ENCODE assay signal across 8 cellular contexts in the genomic region with DNA sequence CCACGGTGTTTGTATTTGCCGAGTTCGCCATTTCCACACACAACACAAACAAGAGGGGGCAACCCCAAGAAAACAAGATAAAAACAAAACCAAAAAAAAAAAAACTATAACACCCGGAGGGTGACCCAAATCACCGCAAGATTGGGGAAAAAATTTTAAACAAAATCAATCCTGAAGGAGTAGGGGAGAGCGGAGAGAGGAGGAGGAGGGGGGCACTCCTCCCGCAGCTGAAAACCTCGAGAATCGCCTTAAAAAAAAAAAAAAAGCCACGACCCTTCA. TPM values are rescaled to one million over a fixed set of nuclear protein-coding genes. Genes with fewer than 3 reads are reported as not detected.
DNase-seq lines count a peak whose midpoint lies in the region; ATAC-seq, FAIRE-seq and TF ChIP-seq lines count a peak whose summit lies in the region.

No MANE protein-coding gene starts in this region.

- no peak for FAIRE-seq in GM12891 (lab: Jason Lieb, UNC)

- peak overlapping the region in 9 of 11 experiments; percentile 21 to 56 (median 41); a peak in 10 of 22 replicates for H3K4me2 ChIP-seq in BLaER1 treated with 17β-estradiol and CSF1 and Interleukin-3, amounts not matched to agents 10 nM and 100 nM

- H4K20me1 ChIP-seq in BLaER1 treated with 17β-estradiol and CSF1 and Interleukin-3, amounts not matched to agents 10 nM and 100 nM: peaks cover 0 to 16% (median 0%) of the 10 kb centered on the region in 11 experiments; a peak in 1 of 22 replicates

- peak overlapping the region; percentile 93 to 100 (median 97) for H3K9ac ChIP-seq in BLaER1 treated with 17β-estradiol and CSF1 and Interleukin-3, amounts not matched to agents 10 nM and 100 nM
- peak overlapping the region; percentile 89 to 93 for H3K9ac ChIP-seq in colonic mucosa (ENCODE audit: low read depth in 2 of 2, low read length in 2 of 2)

- H3K36me3 ChIP-seq in BLaER1 treated with 17β-estradiol and CSF1 and Interleukin-3, amounts not matched to agents 10 nM and 100 nM: peaks cover 9 to 20% (median 15%) of the 10 kb centered on the region in 11 experiments
- H3K36me3 ChIP-seq in colonic mucosa: no peaks in the 10 kb centered on the region

- no peak for ATAC-seq in natural killer cell

- peak overlapping the region; percentile 99 to 100 for H3K27ac Mint-ChIP-seq in natural killer cell

- H3K36me3 Mint-ChIP-seq in natural killer cell: peaks cover 7% of the 10 kb centered on the region

- peaks cover 24 to 41% (median 33%) of the 10 kb centered on the region in 10 experiments for H3K4me1 ChIP-seq in BLaER1 treated with 17β-estradiol and CSF1 and Interleukin-3, amounts not matched to agents 10 nM and 100 nM
- H3K4me1 ChIP-seq in colonic mucosa: no peaks in the 10 kb centered on the region

- H3K4me1 Mint-ChIP-seq in natural killer cell: peaks cover 32 to 42% of the 10 kb centered on the region in 2 donors

- no peaks in the 10 kb centered on the region for H3K27me3 ChIP-seq in BLaER1 treated with 17β-estradiol and CSF1 and Interleukin-3, amounts not matched to agents 10 nM and 100 nM
- H3K27me3 ChIP-seq in colonic mucosa: no peaks in the 10 kb centered on the region

- peak overlapping the region; percentile 98 for H3K4me3 Mint-ChIP-seq in natural killer cell

- H3K9me3 ChIP-seq in BLaER1 treated with 17β-estradiol and CSF1 and Interleukin-3, amounts not matched to agents 10 nM and 100 nM (replicated peaks in 1 of 11): peaks cover 0 to 8% (median 0%) of the 10 kb centered on the region in 11 experiments; a peak in 6 of 22 replicates
- no peaks in the 10 kb centered on the region for H3K9me3 ChIP-seq in colonic mucosa

- no peak for DNase-seq in NB4 (ENCODE audit: low read depth)
- no peak for DNase-seq in colonic mucosa
- no peak for DNase-seq in natural killer cell
- no peak for DNase-seq in GM12891 (ENCODE audit: insufficient read length, low spot score)
- no peak for DNase-seq in ureter (ENCODE audit: low spot score)
- DNase-seq in stimulated activated CD4-positive, alpha-beta T cell treated with anti-CD3 and anti-CD28 coated beads, Interleukin-4, amount 100 ng/mL, for 4 hours: no peak
- DNase-seq in COLO668 (lab: John Stamatoyannopoulos, UW; ENCODE audit: unreplicated experiment): no peak

- H3K9me3 Mint-ChIP-seq in natural killer cell: no peaks in the 10 kb centered on the region

- H3K27me3 Mint-ChIP-seq in natural killer cell (ENCODE audit: low read depth in 2 of 2): peaks cover 0 to 3% of the 10 kb centered on the region in 2 donors

- intact Hi-C loops in colonic mucosa (cut with DNase I) (no loop called here), natural killer cell (cut with micrococcal nuclease) (loop anchor here (1.0 kb wide), 1 partner anchor 289 kb away; no protein-coding TSS in a partner anchor)

- peak overlapping the region; percentile 70 to 89 (median 78) for H3K4me3 ChIP-seq in BLaER1 treated with 17β-estradiol and CSF1 and Interleukin-3, amounts not matched to agents 10 nM and 100 nM
- H3K4me3 ChIP-seq in NB4 (ENCODE audit: low read depth, low read length) (peak overlapping the region; percentile 82), colonic mucosa (peak overlapping the region; percentile 59)

- TF ChIP-seq CTCF in NB4 (IDR thresholded peaks at IDR 0.05; ENCODE audit: low read depth, low read length) (no peak), colonic mucosa (IDR thresholded peaks at IDR 0.05) (no peak), natural killer cell (IDR thresholded peaks at IDR 0.05) (no peak)

- peak overlapping the region; percentile 91 to 100 (median 97) for H3K27ac ChIP-seq in BLaER1 treated with 17β-estradiol and CSF1 and Interleukin-3, amounts not matched to agents 10 nM and 100 nM
- peak overlapping the region; percentile 94 for H3K27ac ChIP-seq in colonic mucosa

- no peak for TF ChIP-seq POLR2A in NB4 (IDR thresholded peaks at IDR 0.05; ENCODE audit: extremely low read depth, insufficient read length)
- TF ChIP-seq POLR2A in GM12891 (IDR thresholded peaks at IDR 0.05; ENCODE audit: low read depth, low read length): no peak

TF ChIP-seq in GM12891, 5 proteins besides CTCF, POLR2A, EP300 and RAD21:
- no peak for TF ChIP-seq SPI1 (IDR thresholded peaks at IDR 0.05; ENCODE audit: low read depth, low read length)
- no peak for TF ChIP-seq POLR2AphosphoS5 (IDR thresholded peaks at IDR 0.05; ENCODE audit: low read depth, low read length)
- TF ChIP-seq PAX5 (IDR thresholded peaks at IDR 0.05; ENCODE audit: insufficient read depth, low read length, severe bottlenecking): no peak
- TF ChIP-seq TAF1 (IDR thresholded peaks at IDR 0.05; ENCODE audit: low read depth, low read length): no peak
- no peak for TF ChIP-seq POU2F2 (IDR thresholded peaks at IDR 0.05; ENCODE audit: low read depth, low read length)

RNA-seq across cellular contexts. Expression of gene GTF2A1, which starts 0.3 kb away (rescaled TPM):
- total RNA-seq in colonic mucosa (10 to 100 TPM; 21.6 to 26.6 TPM), natural killer cell (10 to 100 TPM; 24.5 to 32.7 (median 28.6) TPM), ureter (33.9 TPM)
- 7.8 TPM for polyA plus RNA-seq in GM12891 (2012; ENCODE audit: low read depth, missing spikeins)
